In genomic region chr1:18908911-18909771, GRCh38 we compare ENCODE assay signal across 14 cellular contexts. TPM values are rescaled to one million over a fixed set of nuclear protein-coding genes. Genes with fewer than 3 reads are reported as not detected.
A peak's percentile ranks its signal among the peaks of the same experiment; 100 is the strongest.
DNase-seq lines count a peak whose midpoint lies in the region; ATAC-seq lines count a peak whose summit lies in the region.
"Had no signal": no experiment of that assay in that cellular context is flagged by ENCODE, and none has a peak within 500 bp of the region (broad histone marks: within the 10 kb centered on the region; RNA-seq: fewer than 3 reads in every experiment).

No MANE protein-coding gene starts in this region.

- H3K36me3 Mint-ChIP-seq in activated naive CD4-positive, alpha-beta T cell treated with anti-CD3 and anti-CD28 coated beads for 36 hours (ENCODE audit: low read depth), result peaks cover 38% of the 10 kb centered on the region
- peaks cover 27% of the 10 kb centered on the region for H3K36me3 Mint-ChIP-seq in activated naive CD8-positive, alpha-beta T cell treated with anti-CD3 and anti-CD28 coated beads for 36 hours

- peak; percentile 43 for DNase-seq in activated naive CD4-positive, alpha-beta T cell treated with anti-CD3 and anti-CD28 coated beads for 36 hours
- no peak for DNase-seq in activated naive CD4-positive, alpha-beta T cell (lab: John Stamatoyannopoulos, UW)
- DNase-seq in OCI-M1 (lab: John Stamatoyannopoulos, UW) (peak; percentile 50), AG08395 (ENCODE audit: low spot score) (no peak), HuH-7 (ENCODE audit: low spot score) (no peak)
- DNase-seq in activated naive CD8-positive, alpha-beta T cell treated with anti-CD3 and anti-CD28 coated beads for 36 hours, result no peak
- peak; percentile 46 for DNase-seq in stimulated activated CD4-positive, alpha-beta T cell treated with anti-CD3 and anti-CD28 coated beads, Interleukin-4, amount 100 ng/mL, for 24 hours
- DNase-seq: effector memory CD4-positive, alpha-beta T cell; HCEC 1CT; mesenchymal stem cell; NCI-H1436 treated with DMSO at 0.1 percent for 48 hours had no signal

- H3K9me3 Mint-ChIP-seq in activated naive CD4-positive, alpha-beta T cell treated with anti-CD3 and anti-CD28 coated beads for 36 hours, result peaks cover 13% of the 10 kb centered on the region
- H3K9me3 Mint-ChIP-seq in activated naive CD8-positive, alpha-beta T cell treated with anti-CD3 and anti-CD28 coated beads for 36 hours, result peaks cover 2% of the 10 kb centered on the region

- peak overlapping the region; percentile 4 for H3K27ac Mint-ChIP-seq in activated naive CD4-positive, alpha-beta T cell treated with anti-CD3 and anti-CD28 coated beads for 36 hours
- H3K27ac Mint-ChIP-seq in activated naive CD8-positive, alpha-beta T cell treated with anti-CD3 and anti-CD28 coated beads for 36 hours, result peak overlapping the region; percentile 42

- ATAC-seq in HG02870 (IDR thresholded peaks at IDR 0.05; ENCODE audit: unreplicated experiment), result no peak
- ATAC-seq: sciatic nerve had no signal

- CTCF ChIA-PET in activated naive CD4-positive, alpha-beta T cell treated with anti-CD3 and anti-CD28 coated beads for 36 hours (lab: Charles Lee), result interaction anchor here (0.6 to 3.9 kb wide), 22 partner anchors 9 to 311 kb away, joined by 3 to 28 read pairs (median 5); no protein-coding TSS in a partner anchor

- H3K27me3 Mint-ChIP-seq in activated naive CD4-positive, alpha-beta T cell treated with anti-CD3 and anti-CD28 coated beads for 36 hours (ENCODE audit: low read depth), result no peaks in the 10 kb centered on the region
- no peaks in the 10 kb centered on the region for H3K27me3 Mint-ChIP-seq in activated naive CD8-positive, alpha-beta T cell treated with anti-CD3 and anti-CD28 coated beads for 36 hours

- peaks cover 25% of the 10 kb centered on the region for H3K4me1 Mint-ChIP-seq in activated naive CD4-positive, alpha-beta T cell treated with anti-CD3 and anti-CD28 coated beads for 36 hours (ENCODE audit: low read depth)
- peaks cover 16% of the 10 kb centered on the region for H3K4me1 Mint-ChIP-seq in activated naive CD8-positive, alpha-beta T cell treated with anti-CD3 and anti-CD28 coated beads for 36 hours

- intact Hi-C loops in activated naive CD4-positive, alpha-beta T cell treated with anti-CD3 and anti-CD28 coated beads for 36 hours (cut with micrococcal nuclease), result loop anchor here (5.0 to 10.0 kb wide), 2 partner anchors 188 to 746 kb away; no protein-coding TSS in a partner anchor

- no peak overlapping the region for H3K4me3 Mint-ChIP-seq in activated naive CD4-positive, alpha-beta T cell treated with anti-CD3 and anti-CD28 coated beads for 36 hours
- no peak overlapping the region for H3K4me3 Mint-ChIP-seq in activated naive CD8-positive, alpha-beta T cell treated with anti-CD3 and anti-CD28 coated beads for 36 hours

RNA-seq across cellular contexts. Expression of gene ALDH4A1, which starts 6.8 kb away (rescaled TPM):
- total RNA-seq in activated naive CD4-positive, alpha-beta T cell treated with anti-CD3 and anti-CD28 coated beads for 36 hours, result 10 to 100 TPM; 11.6 to 12.5 TPM
- total RNA-seq in activated naive CD8-positive, alpha-beta T cell treated with anti-CD3 and anti-CD28 coated beads for 36 hours, result 1 to 10 TPM; 3.9 to 4.7 TPM

RNA-seq across cellular contexts. Expression of gene IFFO2, which starts 47.3 kb away (rescaled TPM):
- total RNA-seq in activated naive CD4-positive, alpha-beta T cell treated with anti-CD3 and anti-CD28 coated beads for 36 hours, result 10 to 100 TPM; 24.9 to 27.0 TPM
- total RNA-seq in activated naive CD8-positive, alpha-beta T cell treated with anti-CD3 and anti-CD28 coated beads for 36 hours, result 10 to 100 TPM; 21.4 to 21.7 TPM

RNA-seq across cellular contexts. Expression of gene TAS1R2, which starts 49.7 kb away (rescaled TPM):
- total RNA-seq in activated naive CD4-positive, alpha-beta T cell treated with anti-CD3 and anti-CD28 coated beads for 36 hours, result not detected
- not detected for total RNA-seq in activated naive CD8-positive, alpha-beta T cell treated with anti-CD3 and anti-CD28 coated beads for 36 hours
- total RNA-seq: Daoy, sciatic nerve had no signal

Comparison
In these comparisons a context has a peak if more than half of its experiments do, and no peak if none do; other contexts are left out.
1. DNase-seq: peak in activated naive CD4-positive, alpha-beta T cell treated with anti-CD3 and anti-CD28 coated beads for 36 hours (single experiment), OCI-M1 (single experiment) and stimulated activated CD4-positive, alpha-beta T cell treated with anti-CD3 and anti-CD28 coated beads, Interleukin-4, amount 100 ng/mL, for 24 hours (single experiment); none in activated naive CD4-positive, alpha-beta T cell (0 of 4), activated naive CD8-positive, alpha-beta T cell treated with anti-CD3 and anti-CD28 coated beads for 36 hours (single experiment), AG08395 (single experiment) and HuH-7 (single experiment).